In the genomic region with DNA sequence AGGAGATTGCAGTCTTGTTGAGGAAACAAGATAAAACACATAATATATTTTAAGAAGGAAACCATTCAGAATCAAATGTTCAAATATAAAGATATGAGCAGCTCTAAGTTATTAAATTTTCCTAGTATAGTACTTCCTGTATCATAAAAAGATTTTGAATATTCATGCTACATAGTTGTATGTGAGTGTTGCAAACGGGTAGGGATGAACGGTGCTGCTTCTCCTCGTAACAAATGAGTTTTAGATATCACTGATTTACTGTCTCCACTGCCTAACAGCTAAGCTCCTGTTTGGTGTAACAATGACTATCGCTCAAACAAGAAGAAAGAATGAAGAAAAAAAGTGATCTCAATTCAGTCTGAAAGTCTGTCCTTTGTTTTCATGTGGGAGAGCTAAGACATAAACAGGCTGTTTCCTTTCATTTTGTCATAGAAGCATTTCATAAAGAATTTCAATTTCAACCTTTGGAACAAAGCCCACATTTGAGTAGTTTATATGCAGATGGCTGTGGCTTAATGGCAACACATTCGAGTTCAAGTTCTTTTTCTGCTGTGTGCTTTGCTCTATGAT, we compare ENCODE assay signal across 1 cellular context.
TF ChIP-seq lines count a peak whose summit lies in the region.

No MANE protein-coding gene starts in this region.

TF ChIP-seq in endothelial cell of umbilical vein, 7 proteins besides CTCF, POLR2A, EP300 and RAD21 (continued from another document):
- TF ChIP-seq POLR2AphosphoS5 (IDR thresholded peaks at IDR 0.05; ENCODE audit: insufficient read depth, low read depth, low read length) (no peak), FOS (IDR thresholded peaks at IDR 0.05; ENCODE audit: borderline replicate concordance, insufficient read depth, low read length) (no peak), MYC (IDR thresholded peaks at IDR 0.05; ENCODE audit: low read depth, low read length) (no peak), GATA2 (IDR thresholded peaks at IDR 0.05; ENCODE audit: insufficient read depth, insufficient read length, low read depth, low read length) (no peak)
- TF ChIP-seq, protein P1, sequence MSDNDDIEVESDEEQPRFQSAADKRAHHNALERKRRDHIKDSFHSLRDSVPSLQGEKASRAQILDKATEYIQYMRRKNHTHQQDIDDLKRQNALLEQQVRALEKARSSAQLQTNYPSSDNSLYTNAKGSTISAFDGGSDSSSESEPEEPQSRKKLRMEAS (IDR thresholded peaks at IDR 0.05; ENCODE audit: insufficient read depth, insufficient read length), result no peak
